In the genomic region with DNA sequence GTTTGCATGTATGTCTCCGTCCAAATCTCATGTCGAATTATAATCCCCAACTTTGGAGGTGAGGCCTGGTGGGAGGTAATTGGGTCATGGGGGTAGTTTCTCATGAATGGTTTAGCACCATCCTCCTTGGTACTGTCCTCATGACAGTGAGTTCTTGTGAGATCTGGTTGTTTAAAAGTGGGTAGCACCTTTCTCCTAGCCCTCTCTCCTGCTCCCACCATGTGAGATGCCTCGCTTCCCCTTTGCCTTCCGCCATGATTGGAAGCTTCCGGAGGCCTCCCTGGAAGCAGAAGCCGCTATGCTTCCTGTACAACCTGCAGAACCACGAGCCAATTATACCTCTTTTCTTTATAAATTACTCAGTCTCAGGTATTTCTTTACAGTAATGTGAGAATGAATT, we compare ENCODE assay signal across 1 cellular context.
TF ChIP-seq lines count a peak whose summit lies in the region.

No MANE protein-coding gene starts in this region.

TF ChIP-seq in GM23338, 12 proteins besides CTCF, POLR2A, EP300 and RAD21:
- TF ChIP-seq, protein P1, sequence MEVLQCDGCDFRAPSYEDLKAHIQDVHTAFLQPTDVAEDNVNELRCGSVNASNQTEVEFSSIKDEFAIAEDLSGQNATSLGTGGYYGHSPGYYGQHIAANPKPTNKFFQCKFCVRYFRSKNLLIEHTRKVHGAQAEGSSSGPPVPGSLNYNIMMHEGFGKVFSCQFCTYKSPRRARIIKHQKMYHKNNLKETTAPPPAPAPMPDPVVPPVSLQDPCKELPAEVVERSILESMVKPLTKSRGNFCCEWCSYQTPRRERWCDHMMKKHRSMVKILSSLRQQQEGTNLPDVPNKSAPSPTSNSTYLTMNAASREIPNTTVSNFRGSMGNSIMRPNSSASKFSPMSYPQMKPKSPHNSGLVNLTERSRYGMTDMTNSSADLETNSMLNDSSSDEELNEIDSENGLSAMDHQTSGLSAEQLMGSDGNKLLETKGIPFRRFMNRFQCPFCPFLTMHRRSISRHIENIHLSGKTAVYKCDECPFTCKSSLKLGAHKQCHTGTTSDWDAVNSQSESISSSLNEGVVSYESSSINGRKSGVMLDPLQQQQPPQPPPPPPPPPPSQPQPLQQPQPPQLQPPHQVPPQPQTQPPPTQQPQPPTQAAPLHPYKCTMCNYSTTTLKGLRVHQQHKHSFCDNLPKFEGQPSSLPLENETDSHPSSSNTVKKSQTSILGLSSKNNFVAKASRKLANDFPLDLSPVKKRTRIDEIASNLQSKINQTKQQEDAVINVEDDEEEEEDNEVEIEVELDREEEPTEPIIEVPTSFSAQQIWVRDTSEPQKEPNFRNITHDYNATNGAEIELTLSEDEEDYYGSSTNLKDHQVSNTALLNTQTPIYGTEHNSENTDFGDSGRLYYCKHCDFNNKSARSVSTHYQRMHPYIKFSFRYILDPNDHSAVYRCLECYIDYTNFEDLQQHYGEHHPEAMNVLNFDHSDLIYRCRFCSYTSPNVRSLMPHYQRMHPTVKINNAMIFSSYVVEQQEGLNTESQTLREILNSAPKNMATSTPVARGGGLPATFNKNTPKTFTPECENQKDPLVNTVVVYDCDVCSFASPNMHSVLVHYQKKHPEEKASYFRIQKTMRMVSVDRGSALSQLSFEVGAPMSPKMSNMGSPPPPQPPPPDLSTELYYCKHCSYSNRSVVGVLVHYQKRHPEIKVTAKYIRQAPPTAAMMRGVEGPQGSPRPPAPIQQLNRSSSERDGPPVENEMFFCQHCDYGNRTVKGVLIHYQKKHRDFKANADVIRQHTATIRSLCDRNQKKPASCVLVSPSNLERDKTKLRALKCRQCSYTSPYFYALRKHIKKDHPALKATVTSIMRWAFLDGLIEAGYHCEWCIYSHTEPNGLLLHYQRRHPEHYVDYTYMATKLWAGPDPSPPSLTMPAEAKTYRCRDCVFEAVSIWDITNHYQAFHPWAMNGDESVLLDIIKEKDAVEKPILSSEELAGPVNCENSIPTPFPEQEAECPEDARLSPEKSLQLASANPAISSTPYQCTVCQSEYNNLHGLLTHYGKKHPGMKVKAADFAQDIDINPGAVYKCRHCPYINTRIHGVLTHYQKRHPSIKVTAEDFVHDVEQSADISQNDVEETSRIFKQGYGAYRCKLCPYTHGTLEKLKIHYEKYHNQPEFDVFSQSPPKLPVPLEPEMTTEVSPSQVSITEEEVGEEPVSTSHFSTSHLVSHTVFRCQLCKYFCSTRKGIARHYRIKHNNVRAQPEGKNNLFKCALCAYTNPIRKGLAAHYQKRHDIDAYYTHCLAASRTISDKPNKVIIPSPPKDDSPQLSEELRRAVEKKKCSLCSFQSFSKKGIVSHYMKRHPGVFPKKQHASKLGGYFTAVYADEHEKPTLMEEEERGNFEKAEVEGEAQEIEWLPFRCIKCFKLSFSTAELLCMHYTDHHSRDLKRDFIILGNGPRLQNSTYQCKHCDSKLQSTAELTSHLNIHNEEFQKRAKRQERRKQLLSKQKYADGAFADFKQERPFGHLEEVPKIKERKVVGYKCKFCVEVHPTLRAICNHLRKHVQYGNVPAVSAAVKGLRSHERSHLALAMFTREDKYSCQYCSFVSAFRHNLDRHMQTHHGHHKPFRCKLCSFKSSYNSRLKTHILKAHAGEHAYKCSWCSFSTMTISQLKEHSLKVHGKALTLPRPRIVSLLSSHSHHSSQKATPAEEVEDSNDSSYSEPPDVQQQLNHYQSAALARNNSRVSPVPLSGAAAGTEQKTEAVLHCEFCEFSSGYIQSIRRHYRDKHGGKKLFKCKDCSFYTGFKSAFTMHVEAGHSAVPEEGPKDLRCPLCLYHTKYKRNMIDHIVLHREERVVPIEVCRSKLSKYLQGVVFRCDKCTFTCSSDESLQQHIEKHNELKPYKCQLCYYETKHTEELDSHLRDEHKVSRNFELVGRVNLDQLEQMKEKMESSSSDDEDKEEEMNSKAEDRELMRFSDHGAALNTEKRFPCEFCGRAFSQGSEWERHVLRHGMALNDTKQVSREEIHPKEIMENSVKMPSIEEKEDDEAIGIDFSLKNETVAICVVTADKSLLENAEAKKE (CRISPR knock-in tag; IDR thresholded peaks at IDR 0.05): no peak
- TF ChIP-seq ZNF114 (CRISPR knock-in tag; IDR thresholded peaks at IDR 0.05) (no peak), NANOG (IDR thresholded peaks at IDR 0.05; ENCODE audit: borderline replicate concordance) (no peak), EZH2 (IDR thresholded peaks at IDR 0.05; ENCODE audit: low read depth, unreplicated experiment) (no peak), CREB1 (CRISPR knock-in tag; IDR thresholded peaks at IDR 0.05; ENCODE audit: low read depth) (no peak), EZH2phosphoT487 (IDR thresholded peaks at IDR 0.05; ENCODE audit: unreplicated experiment) (no peak), ZNF331 (CRISPR knock-in tag; IDR thresholded peaks at IDR 0.05; ENCODE audit: low read depth) (no peak), JUNB (IDR thresholded peaks at IDR 0.05; ENCODE audit: unreplicated experiment) (no peak), STAT1 (IDR thresholded peaks at IDR 0.05; ENCODE audit: unreplicated experiment) (no peak), POLR2AphosphoS5 (IDR thresholded peaks at IDR 0.05; ENCODE audit: low read depth) (no peak)
- TF ChIP-seq, protein P2, sequence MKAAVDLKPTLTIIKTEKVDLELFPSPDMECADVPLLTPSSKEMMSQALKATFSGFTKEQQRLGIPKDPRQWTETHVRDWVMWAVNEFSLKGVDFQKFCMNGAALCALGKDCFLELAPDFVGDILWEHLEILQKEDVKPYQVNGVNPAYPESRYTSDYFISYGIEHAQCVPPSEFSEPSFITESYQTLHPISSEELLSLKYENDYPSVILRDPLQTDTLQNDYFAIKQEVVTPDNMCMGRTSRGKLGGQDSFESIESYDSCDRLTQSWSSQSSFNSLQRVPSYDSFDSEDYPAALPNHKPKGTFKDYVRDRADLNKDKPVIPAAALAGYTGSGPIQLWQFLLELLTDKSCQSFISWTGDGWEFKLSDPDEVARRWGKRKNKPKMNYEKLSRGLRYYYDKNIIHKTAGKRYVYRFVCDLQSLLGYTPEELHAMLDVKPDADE (IDR thresholded peaks at IDR 0.05): no peak
- TF ChIP-seq, protein P3, sequence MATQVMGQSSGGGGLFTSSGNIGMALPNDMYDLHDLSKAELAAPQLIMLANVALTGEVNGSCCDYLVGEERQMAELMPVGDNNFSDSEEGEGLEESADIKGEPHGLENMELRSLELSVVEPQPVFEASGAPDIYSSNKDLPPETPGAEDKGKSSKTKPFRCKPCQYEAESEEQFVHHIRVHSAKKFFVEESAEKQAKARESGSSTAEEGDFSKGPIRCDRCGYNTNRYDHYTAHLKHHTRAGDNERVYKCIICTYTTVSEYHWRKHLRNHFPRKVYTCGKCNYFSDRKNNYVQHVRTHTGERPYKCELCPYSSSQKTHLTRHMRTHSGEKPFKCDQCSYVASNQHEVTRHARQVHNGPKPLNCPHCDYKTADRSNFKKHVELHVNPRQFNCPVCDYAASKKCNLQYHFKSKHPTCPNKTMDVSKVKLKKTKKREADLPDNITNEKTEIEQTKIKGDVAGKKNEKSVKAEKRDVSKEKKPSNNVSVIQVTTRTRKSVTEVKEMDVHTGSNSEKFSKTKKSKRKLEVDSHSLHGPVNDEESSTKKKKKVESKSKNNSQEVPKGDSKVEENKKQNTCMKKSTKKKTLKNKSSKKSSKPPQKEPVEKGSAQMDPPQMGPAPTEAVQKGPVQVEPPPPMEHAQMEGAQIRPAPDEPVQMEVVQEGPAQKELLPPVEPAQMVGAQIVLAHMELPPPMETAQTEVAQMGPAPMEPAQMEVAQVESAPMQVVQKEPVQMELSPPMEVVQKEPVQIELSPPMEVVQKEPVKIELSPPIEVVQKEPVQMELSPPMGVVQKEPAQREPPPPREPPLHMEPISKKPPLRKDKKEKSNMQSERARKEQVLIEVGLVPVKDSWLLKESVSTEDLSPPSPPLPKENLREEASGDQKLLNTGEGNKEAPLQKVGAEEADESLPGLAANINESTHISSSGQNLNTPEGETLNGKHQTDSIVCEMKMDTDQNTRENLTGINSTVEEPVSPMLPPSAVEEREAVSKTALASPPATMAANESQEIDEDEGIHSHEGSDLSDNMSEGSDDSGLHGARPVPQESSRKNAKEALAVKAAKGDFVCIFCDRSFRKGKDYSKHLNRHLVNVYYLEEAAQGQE (IDR thresholded peaks at IDR 0.05; ENCODE audit: unreplicated experiment): no peak
